8 cellular contexts compared by ENCODE assay signal in the genomic region with DNA sequence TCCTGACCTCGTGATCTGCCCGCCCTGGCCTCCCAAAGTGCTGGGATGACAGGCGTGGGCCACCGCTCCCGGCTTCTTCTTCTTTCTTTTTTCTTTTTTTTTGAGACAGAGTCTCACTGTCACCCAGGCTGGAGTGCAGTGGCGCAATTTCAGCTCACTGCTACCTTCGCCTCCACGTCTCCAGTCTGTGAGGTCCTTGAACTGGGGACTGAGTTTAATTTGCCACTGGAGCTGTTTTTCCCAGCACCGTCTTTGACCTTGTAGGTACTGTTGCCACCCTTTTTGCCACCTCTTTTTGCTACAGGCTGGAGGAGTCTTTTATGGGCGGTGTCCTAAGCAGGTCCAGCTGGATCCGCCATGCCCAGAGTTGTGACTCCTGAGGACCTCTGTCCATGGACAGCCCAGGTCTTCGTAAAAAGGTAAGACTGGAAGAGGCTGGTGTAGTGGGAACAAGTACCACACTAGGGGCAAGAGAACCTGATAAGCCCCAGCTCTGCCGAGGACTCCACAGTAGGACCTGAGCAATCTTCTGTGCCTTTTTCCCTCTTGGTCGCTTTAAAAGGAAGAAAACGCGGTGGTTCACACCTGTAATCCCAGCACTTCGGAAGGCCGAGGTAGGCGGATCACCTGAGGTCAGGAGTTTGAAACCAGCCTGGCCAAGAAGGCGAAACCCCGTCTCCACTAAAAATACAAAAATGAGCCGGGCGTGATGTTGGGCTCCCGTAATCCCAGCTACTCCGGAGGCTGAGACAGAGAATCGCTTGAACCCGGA. TPM values are rescaled to one million over a fixed set of nuclear protein-coding genes. Genes with fewer than 3 reads are reported as not detected.
A peak's percentile ranks its signal among the peaks of the same experiment; 100 is the strongest.
DNase-seq lines count a peak whose midpoint lies in the region; ATAC-seq and TF ChIP-seq lines count a peak whose summit lies in the region.

No MANE protein-coding gene starts in this region.

- no peak for TF ChIP-seq EP300 in ovary (IDR thresholded peaks at IDR 0.05)

- peak overlapping the region; percentile 35 for H3K9ac ChIP-seq in Karpas-422 (ENCODE audit: low read length)

- H3K4me3 Mint-ChIP-seq in activated CD4-positive, alpha-beta T cell treated with anti-CD3 and anti-CD28 coated beads, Interleukin-2, amount 10 ng/mL, durations not matched to agents 24 days and 14 days, result no peak overlapping the region

- DNase-seq in Karpas-422 (no peak), epithelial cell of esophagus (ENCODE audit: low read depth) (peak; percentile 18), ovary (peak in 3 of 5 donors; percentile 41 to 48 (median 43))
- DNase-seq in activated CD4-positive, alpha-beta T cell treated with anti-CD3 and anti-CD28 coated beads, Interleukin-2, amount 10 ng/mL, durations not matched to agents 24 days and 14 days, result peak; percentile 83

- intact Hi-C loops in activated CD4-positive, alpha-beta T cell treated with anti-CD3 and anti-CD28 coated beads, Interleukin-2, amount 10 ng/mL, durations not matched to agents 24 days and 14 days (cut with micrococcal nuclease), result loop anchor here (1.0 kb wide), 2 partner anchors 62 to 89 kb away; a partner anchor contains a TSS
- intact Hi-C loops in ovary (cut with DNase I), result no loop called here

- 23 to 30% (median 29%) methylated on average over 27 of the region's 27 CpGs for WGBS in ovary, 3 donors

- H3K4me1 ChIP-seq in Karpas-422 (ENCODE audit: low read length) (peaks cover 25% of the 10 kb centered on the region), ovary (ENCODE audit: insufficient read depth) (peaks cover 3% of the 10 kb centered on the region)

- H3K27me3 ChIP-seq in Karpas-422 (ENCODE audit: low read length) (no peaks in the 10 kb centered on the region), ovary (no peaks in the 10 kb centered on the region)

- TF ChIP-seq CTCF in C4-2B (conservative IDR thresholded peaks at IDR 0.05) (no peak), epithelial cell of esophagus (IDR thresholded peaks at IDR 0.05; ENCODE audit: insufficient read depth, low read depth, low read length, missing control alignments) (no peak), ovary (IDR thresholded peaks at IDR 0.05) (no peak)

- no peaks in the 10 kb centered on the region for H3K9me3 Mint-ChIP-seq in activated CD4-positive, alpha-beta T cell treated with anti-CD3 and anti-CD28 coated beads, Interleukin-2, amount 10 ng/mL, durations not matched to agents 24 days and 14 days

- H3K36me3 ChIP-seq in Karpas-422 (ENCODE audit: insufficient read depth, low read length) (no peaks in the 10 kb centered on the region), ovary (no peaks in the 10 kb centered on the region)

- peak overlapping the region; percentile 44; the same call in 1 of the 2 replicates for H2AFZ ChIP-seq in Karpas-422 (ENCODE audit: low read length)

- ATAC-seq in GM18870 (IDR thresholded peaks at IDR 0.05; ENCODE audit: unreplicated experiment) (no peak), HG02938 (IDR thresholded peaks at IDR 0.05; ENCODE audit: unreplicated experiment) (no peak), GM19455 (IDR thresholded peaks at IDR 0.05; ENCODE audit: unreplicated experiment) (no peak)

- H3K9me3 ChIP-seq in Karpas-422 (ENCODE audit: low read length) (no peaks in the 10 kb centered on the region), ovary (no peaks in the 10 kb centered on the region)

- no peaks in the 10 kb centered on the region for H3K36me3 Mint-ChIP-seq in activated CD4-positive, alpha-beta T cell treated with anti-CD3 and anti-CD28 coated beads, Interleukin-2, amount 10 ng/mL, durations not matched to agents 24 days and 14 days (ENCODE audit: low read depth)

- TF ChIP-seq POLR2A in ovary (IDR thresholded peaks at IDR 0.05), result no peak

- peaks cover 11% of the 10 kb centered on the region for H3K27me3 Mint-ChIP-seq in activated CD4-positive, alpha-beta T cell treated with anti-CD3 and anti-CD28 coated beads, Interleukin-2, amount 10 ng/mL, durations not matched to agents 24 days and 14 days

- no peaks in the 10 kb centered on the region for H3K79me2 ChIP-seq in Karpas-422 (ENCODE audit: low read length)

- peaks cover 3% of the 10 kb centered on the region for H3K4me1 Mint-ChIP-seq in activated CD4-positive, alpha-beta T cell treated with anti-CD3 and anti-CD28 coated beads, Interleukin-2, amount 10 ng/mL, durations not matched to agents 24 days and 14 days

- peak overlapping the region; percentile 62 for H3K4me2 ChIP-seq in Karpas-422 (ENCODE audit: low read depth, low read length, poor library complexity, severe bottlenecking)

- H4K20me1 ChIP-seq in Karpas-422 (ENCODE audit: insufficient read depth, low read depth, low read length), result no peaks in the 10 kb centered on the region; the same call in 1 of the 2 replicates

- peak overlapping the region; percentile 83 for H3K27ac Mint-ChIP-seq in activated CD4-positive, alpha-beta T cell treated with anti-CD3 and anti-CD28 coated beads, Interleukin-2, amount 10 ng/mL, durations not matched to agents 24 days and 14 days

- peak overlapping the region; percentile 42; the same call in 1 of the 2 replicates for H3K4me3 ChIP-seq in Karpas-422 (ENCODE audit: low read length)
- peak overlapping the region; percentile 38 for H3K4me3 ChIP-seq in epithelial cell of esophagus (ENCODE audit: low read length)
- H3K4me3 ChIP-seq in ovary, result peak overlapping the region; percentile 14

- H3K9me2 ChIP-seq in Karpas-422 (replicated peaks; ENCODE audit: insufficient read depth, low read length), result no peaks in the 10 kb centered on the region

- H3K27ac ChIP-seq in C4-2B (peak overlapping the region; percentile 99), Karpas-422 (ENCODE audit: low read length) (no peak overlapping the region), ovary (peak overlapping the region; percentile 66 to 96)

RNA-seq across cellular contexts. Expression of a gene that starts 1.0 kb away (rescaled TPM):
- under 0.01 TPM in 2 replicates for total RNA-seq in Karpas-422 (2014; rRNA removed; shearing (Covaris generic); ENCODE audit: low replicate concordance)
- 5,486 and 6,492 TPM in 2 replicates for total RNA-seq in activated CD4-positive, alpha-beta T cell treated with anti-CD3 and anti-CD28 coated beads, Interleukin-2, amount 10 ng/mL, durations not matched to agents 24 days and 14 days
- over 10,000 TPM in 5 of 7 donors, under 1 TPM in 2; under 0.01 to 29,369 (median 16,575) TPM for total RNA-seq in ovary
- not detected for polyA plus RNA-seq in ovary

RNA-seq across cellular contexts. Expression of a gene that starts 2.3 kb away (rescaled TPM):
- under 0.01 TPM in 2 replicates for total RNA-seq in Karpas-422 (2014; rRNA removed; shearing (Covaris generic); ENCODE audit: low replicate concordance)
- 2,196 and 2,563 TPM in 2 replicates for total RNA-seq in activated CD4-positive, alpha-beta T cell treated with anti-CD3 and anti-CD28 coated beads, Interleukin-2, amount 10 ng/mL, durations not matched to agents 24 days and 14 days
- 1,000 to 10,000 TPM in 5 of 7 donors, under 1 TPM in 2; under 0.01 to 4,499 (median 2,193) TPM for total RNA-seq in ovary
- not detected for polyA plus RNA-seq in ovary

RNA-seq across cellular contexts. Expression of a gene that starts 11.4 kb away (rescaled TPM):
- 0.54 and 0.67 TPM in 2 replicates for total RNA-seq in Karpas-422 (2014; rRNA removed; shearing (Covaris generic); ENCODE audit: low replicate concordance)
- total RNA-seq in activated CD4-positive, alpha-beta T cell treated with anti-CD3 and anti-CD28 coated beads, Interleukin-2, amount 10 ng/mL, durations not matched to agents 24 days and 14 days, result 1.1 and 2.5 TPM in 2 replicates
- total RNA-seq in ovary, result 1 to 10 TPM in 5 of 7 donors, under 1 TPM in 2; 0.87 to 4.6 (median 1.4) TPM
- 1 to 10 TPM; 2.0 to 2.8 TPM for polyA plus RNA-seq in ovary

RNA-seq across cellular contexts. Expression of a gene that starts 25.2 kb away (rescaled TPM):
- total RNA-seq in Karpas-422 (2014; rRNA removed; shearing (Covaris generic); ENCODE audit: low replicate concordance), result 1.9 and 2.5 TPM in 2 replicates
- 48.4 and 51.2 TPM in 2 replicates for total RNA-seq in activated CD4-positive, alpha-beta T cell treated with anti-CD3 and anti-CD28 coated beads, Interleukin-2, amount 10 ng/mL, durations not matched to agents 24 days and 14 days
- 10 to 100 TPM; 25.0 to 78.0 (median 44.7) TPM for total RNA-seq in ovary
- polyA plus RNA-seq in ovary, result 10 to 100 TPM; 34.7 to 49.2 TPM

RNA-seq across cellular contexts. Expression of a gene that starts 36.9 kb away (rescaled TPM):
- not detected in 2 replicates for total RNA-seq in Karpas-422 (2014; rRNA removed; shearing (Covaris generic); ENCODE audit: low replicate concordance)
- not detected in 2 replicates for total RNA-seq in activated CD4-positive, alpha-beta T cell treated with anti-CD3 and anti-CD28 coated beads, Interleukin-2, amount 10 ng/mL, durations not matched to agents 24 days and 14 days
- total RNA-seq in ovary, result 10 to 100 TPM in 2 of 7 donors, 1 to 10 TPM in 4, under 1 TPM in 1; 0.67 to 17.0 (median 2.9) TPM
- polyA plus RNA-seq in ovary, result 1 to 10 TPM; 7.1 to 7.4 TPM
